35 cellular contexts compared by ENCODE assay signal in genomic region chr2:98070081-98070480, GRCh38. TPM values are rescaled to one million over a fixed set of nuclear protein-coding genes. Genes with fewer than 3 reads are reported as not detected.
"Had no signal": no experiment of that assay in that cellular context is flagged by ENCODE, and none has a peak within 500 bp of the region (broad histone marks: within the 10 kb centered on the region; RNA-seq: fewer than 3 reads in every experiment).

No MANE protein-coding gene starts in this region.

- H3K36me3 Mint-ChIP-seq: naive B cell had no signal

- H3K27ac ChIP-seq: breast epithelium, foreskin keratinocyte, left ventricle myocardium inferior, parathyroid adenoma, testis, uterus, WERI-Rb-1 had no signal

- ATAC-seq: activated CD4-positive, CD25-positive, alpha-beta regulatory T cell treated with anti-CD3 and anti-CD28 coated beads, Interleukin-2, amount 50 U/mL, for 24 hours; activated naive CD8-positive, alpha-beta T cell treated with anti-CD3 and anti-CD28 coated beads, Interleukin-2, amount 50 U/mL, for 24 hours; esophagus mucosa; foreskin keratinocyte; right cardiac atrium; T-helper 17 cell had no signal

- H3K27me3 ChIP-seq: breast epithelium, foreskin keratinocyte, testis, uterus had no signal

- H3K4me3 Mint-ChIP-seq: activated CD4-positive, alpha-beta memory T cell treated with anti-CD3 and anti-CD28 coated beads, Interleukin-2, amount 10 ng/mL, durations not matched to agents 7 days and 5 days; activated CD4-positive, alpha-beta T cell treated with anti-CD3 and anti-CD28 coated beads, Interleukin-2, amount 10 ng/mL, durations not matched to agents 7 days and 5 days; activated naive CD8-positive, alpha-beta T cell treated with anti-CD3 and anti-CD28 coated beads, Interleukin-2, amount 50 U/mL, for 24 hours; activated T-cell treated with anti-CD3 and anti-CD28 coated beads, Interleukin-2, amount 50 U/mL, for 24 hours; central memory CD8-positive, alpha-beta T cell; dendritic cell treated with granulocyte-macrophage colony-stimulating factor and Interleukin-4, amounts not matched to agents 40 ng/mL and 50 ng/mL, for 4 days; endodermal cell; naive B cell; nephron progenitor cell; T-helper 17 cell had no signal

- DNase-seq: activated CD4-positive, alpha-beta memory T cell treated with anti-CD3 and anti-CD28 coated beads, Interleukin-2, amount 10 ng/mL, durations not matched to agents 7 days and 5 days; activated CD4-positive, alpha-beta T cell treated with anti-CD3 and anti-CD28 coated beads, Interleukin-2, amount 10 ng/mL, durations not matched to agents 7 days and 5 days; activated CD8-positive, alpha-beta memory T cell treated with anti-CD3 and anti-CD28 coated beads, Interleukin-2, amount 50 U/mL, for 48 hours; activated gamma-delta T cell treated with Interleukin-2 at 50 U/mL for 16 hours; activated naive CD4-positive, alpha-beta T cell treated with anti-CD3 and anti-CD28 coated beads, Interleukin-2, amount 50 U/mL, for 16 hours; activated naive CD8-positive, alpha-beta T cell treated with anti-CD3 and anti-CD28 coated beads, Interleukin-2, amount 50 U/mL, for 24 hours; activated T-cell treated with anti-CD3 and anti-CD28 coated beads, Interleukin-2, amount 50 U/mL, for 24 hours; amygdala; endodermal cell; foreskin keratinocyte; islet precursor cell; left ventricle myocardium inferior; naive B cell; nephron progenitor cell; occipital lobe; right cardiac atrium; stimulated activated CD4-positive, alpha-beta T cell treated with anti-CD3 and anti-CD28 coated beads, Interleukin-2, amount 100 ng/mL, for 48 hours; stimulated activated naive CD4-positive, alpha-beta T cell treated with Interleukin-2 at 50 U/mL for 16 hours; T-helper 17 cell; T1000; testis; trophoblast cell; uterus; WERI-Rb-1 had no signal

- H3K4me3 ChIP-seq: breast epithelium, left ventricle myocardium inferior, lung, testis, uterus had no signal

- H3K4me1 ChIP-seq: breast epithelium, foreskin keratinocyte, left ventricle myocardium inferior, parathyroid adenoma, testis, uterus had no signal

- H3K27ac Mint-ChIP-seq: activated CD4-positive, alpha-beta memory T cell treated with anti-CD3 and anti-CD28 coated beads, Interleukin-2, amount 10 ng/mL, durations not matched to agents 7 days and 5 days; activated CD4-positive, alpha-beta T cell treated with anti-CD3 and anti-CD28 coated beads, Interleukin-2, amount 10 ng/mL, durations not matched to agents 7 days and 5 days; activated naive CD8-positive, alpha-beta T cell treated with anti-CD3 and anti-CD28 coated beads, Interleukin-2, amount 50 U/mL, for 24 hours; activated T-cell treated with anti-CD3 and anti-CD28 coated beads, Interleukin-2, amount 50 U/mL, for 24 hours; dendritic cell treated with granulocyte-macrophage colony-stimulating factor and Interleukin-4, amounts not matched to agents 40 ng/mL and 50 ng/mL, for 4 days; endodermal cell; nephron progenitor cell; T-helper 17 cell had no signal

- H2AFZ ChIP-seq: parathyroid adenoma had no signal

- H3K9me3 ChIP-seq: breast epithelium, testis, uterus had no signal

- H3K79me2 ChIP-seq: parathyroid adenoma had no signal

- H3K4me1 Mint-ChIP-seq: activated CD4-positive, alpha-beta memory T cell treated with anti-CD3 and anti-CD28 coated beads, Interleukin-2, amount 10 ng/mL, durations not matched to agents 7 days and 5 days; activated CD4-positive, alpha-beta T cell treated with anti-CD3 and anti-CD28 coated beads, Interleukin-2, amount 10 ng/mL, durations not matched to agents 7 days and 5 days; activated naive CD8-positive, alpha-beta T cell treated with anti-CD3 and anti-CD28 coated beads, Interleukin-2, amount 50 U/mL, for 24 hours; central memory CD8-positive, alpha-beta T cell; endodermal cell; naive B cell; nephron progenitor cell; T-helper 17 cell had no signal

- H3K36me3 ChIP-seq: breast epithelium, left ventricle myocardium inferior, uterus, WERI-Rb-1 had no signal

- H3K9me3 Mint-ChIP-seq: activated CD4-positive, alpha-beta memory T cell treated with anti-CD3 and anti-CD28 coated beads, Interleukin-2, amount 10 ng/mL, durations not matched to agents 7 days and 5 days; activated naive CD8-positive, alpha-beta T cell treated with anti-CD3 and anti-CD28 coated beads, Interleukin-2, amount 50 U/mL, for 24 hours; activated T-cell treated with anti-CD3 and anti-CD28 coated beads, Interleukin-2, amount 50 U/mL, for 24 hours; central memory CD8-positive, alpha-beta T cell; naive B cell had no signal

- H3K9ac ChIP-seq: parathyroid adenoma had no signal

RNA-seq across cellular contexts. Expression of gene VWA3B, which starts 16.9 kb away (rescaled TPM):
- total RNA-seq: activated CD4-positive, alpha-beta memory T cell treated with anti-CD3 and anti-CD28 coated beads, Interleukin-2, amount 10 ng/mL, durations not matched to agents 7 days and 5 days; activated CD4-positive, alpha-beta T cell treated with anti-CD3 and anti-CD28 coated beads, Interleukin-2, amount 10 ng/mL, durations not matched to agents 7 days and 5 days; breast epithelium; glomerular endothelial cell; mesenteric fat pad; pulmonary artery endothelial cell; skeletal muscle tissue; T-helper 17 cell had no signal
